ENCODE assay signal across 3 cellular contexts in the genomic region with DNA sequence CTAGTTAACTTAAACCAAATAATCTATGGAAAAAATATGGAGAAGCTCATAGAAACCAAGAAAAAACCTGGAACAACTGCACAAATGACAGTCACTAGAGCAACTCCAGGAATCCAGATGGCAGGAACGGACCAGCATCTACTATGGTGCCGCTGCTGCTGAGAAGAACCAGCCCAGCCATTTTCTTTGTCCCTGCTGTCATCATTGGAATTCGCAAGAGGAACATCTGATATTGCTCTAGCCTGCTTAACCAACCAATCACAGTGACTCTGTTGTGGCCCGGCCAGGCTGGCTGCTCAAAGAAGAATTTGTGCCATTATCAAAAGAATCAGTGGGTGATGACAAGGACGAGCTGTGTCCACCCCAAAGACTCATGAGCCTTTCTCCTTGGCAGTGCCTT.
"Had no signal": no experiment of that assay in that cellular context is flagged by ENCODE, and none has a peak within 500 bp of the region (broad histone marks: within the 10 kb centered on the region; RNA-seq: fewer than 3 reads in every experiment).

No MANE protein-coding gene starts in this region.

- DNase-seq: GDM1, GF-D8 had no signal

- H3K4me3 ChIP-seq: GM12878 had no signal
